ENCODE assay signal across 22 cellular contexts in the genomic region with DNA sequence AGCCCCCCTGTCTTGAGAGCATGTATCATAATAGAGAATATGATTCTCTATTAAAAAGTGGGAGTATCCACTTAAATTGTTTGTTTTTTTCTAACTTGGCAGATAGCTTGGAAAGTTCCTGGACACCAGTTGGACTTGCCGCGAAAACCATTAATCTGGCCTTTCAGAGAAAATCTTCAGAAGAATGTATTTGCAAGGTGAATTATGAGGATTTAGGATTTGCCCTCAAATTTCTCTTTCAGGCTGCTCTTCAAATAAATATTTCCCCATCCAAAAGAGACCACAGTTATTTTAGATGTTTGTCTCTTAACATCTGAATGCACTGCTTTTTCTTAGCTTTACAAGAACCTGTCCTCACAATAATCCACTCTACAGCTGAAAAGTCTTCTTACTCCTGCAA. TPM values are rescaled to one million over a fixed set of nuclear protein-coding genes. Genes with fewer than 3 reads are reported as not detected.
DNase-seq lines count a peak whose midpoint lies in the region; ATAC-seq, FAIRE-seq and TF ChIP-seq lines count a peak whose summit lies in the region.
"Had no signal": no experiment of that assay in that cellular context is flagged by ENCODE, and none has a peak within 500 bp of the region (broad histone marks: within the 10 kb centered on the region; RNA-seq: fewer than 3 reads in every experiment).

No MANE protein-coding gene starts in this region.

- H3K9ac ChIP-seq in astrocyte (ENCODE audit: low read length): no peak overlapping the region
- H3K9ac ChIP-seq: GM23248 had no signal

- no peaks in the 10 kb centered on the region for H3K36me3 ChIP-seq in astrocyte (ENCODE audit: insufficient read depth, low read length)
- H3K36me3 ChIP-seq in uterus: no peaks in the 10 kb centered on the region
- H3K36me3 ChIP-seq: BE2C had no signal

- no peak for ATAC-seq in T-cell (replicated peaks in 1 of 4)
- ATAC-seq in HG03432 (IDR thresholded peaks at IDR 0.05; ENCODE audit: unreplicated experiment): no peak
- no peak for ATAC-seq in GM19463 (IDR thresholded peaks at IDR 0.05; ENCODE audit: unreplicated experiment)
- ATAC-seq: CD8-positive, alpha-beta T cell had no signal

- peaks cover 15% of the 10 kb centered on the region for H3K27me3 Mint-ChIP-seq in astrocyte (ENCODE audit: low read depth, unreplicated experiment)
- H3K27me3 Mint-ChIP-seq in nephron (ENCODE audit: low read depth): peaks cover 9% of the 10 kb centered on the region
- H3K27me3 Mint-ChIP-seq in T-cell: no peaks in the 10 kb centered on the region

- no peak for FAIRE-seq in astrocyte (lab: Jason Lieb, UNC)
- FAIRE-seq: D721Med, G401.6, GM12892, H54 had no signal

- CTCF ChIA-PET in T-cell (lab: Charles Lee): no interaction called here

- TF ChIP-seq CTCF in astrocyte (IDR thresholded peaks at IDR 0.05; ENCODE audit: insufficient read depth, low read depth, low read length) (no peak), nephron (IDR thresholded peaks at IDR 0.05; ENCODE audit: unreplicated experiment in 3 of 3) (no peak), uterus (IDR thresholded peaks at IDR 0.05) (no peak)

- H3K27me3 ChIP-seq in astrocyte (ENCODE audit: insufficient read depth, low read length) (no peaks in the 10 kb centered on the region), uterus (no peaks in the 10 kb centered on the region)
- H3K27me3 ChIP-seq: BE2C had no signal

- intact Hi-C loops in uterus (cut with DNase I; ENCODE audit: low total_unique reads): no loop called here

- H3K9me3 ChIP-seq in astrocyte (ENCODE audit: insufficient read depth, low read depth, low read length): no peaks in the 10 kb centered on the region
- no peaks in the 10 kb centered on the region for H3K9me3 ChIP-seq in uterus
- H3K9me3 ChIP-seq: BE2C had no signal

- no peak overlapping the region for H2AFZ ChIP-seq in astrocyte (ENCODE audit: low read depth, low read length)
- H2AFZ ChIP-seq: GM23248 had no signal

- H4K20me1 ChIP-seq in astrocyte (ENCODE audit: insufficient read depth, low read length): no peaks in the 10 kb centered on the region

- no peak overlapping the region for H3K27ac Mint-ChIP-seq in astrocyte (ENCODE audit: unreplicated experiment)
- H3K27ac Mint-ChIP-seq in nephron: peak overlapping the region; percentile 40 to 87 (median 43)
- H3K27ac Mint-ChIP-seq in T-cell: no peak overlapping the region
- H3K27ac Mint-ChIP-seq: CD8-positive, alpha-beta T cell; IgD-negative memory B cell had no signal

- H3K79me2 ChIP-seq in astrocyte (ENCODE audit: insufficient read depth, low read length): no peaks in the 10 kb centered on the region

- H3K4me3 Mint-ChIP-seq in astrocyte (ENCODE audit: unreplicated experiment) (no peak overlapping the region), nephron (no peak overlapping the region), T-cell (no peak overlapping the region)
- H3K4me3 Mint-ChIP-seq: CD8-positive, alpha-beta T cell had no signal

- H3K27ac ChIP-seq in astrocyte (ENCODE audit: low read depth, low read length) (no peak overlapping the region), uterus (peak overlapping the region; percentile 44 to 78)
- H3K27ac ChIP-seq: C4-2B, GM23248 had no signal

- H3K4me1 ChIP-seq in astrocyte (ENCODE audit: insufficient read depth, low read length): peaks cover 9% of the 10 kb centered on the region
- H3K4me1 ChIP-seq in uterus: no peaks in the 10 kb centered on the region

- H3K4me1 Mint-ChIP-seq in astrocyte (ENCODE audit: low read depth, unreplicated experiment) (peaks cover 6% of the 10 kb centered on the region), nephron (peaks cover 77% of the 10 kb centered on the region), T-cell (no peaks in the 10 kb centered on the region)

- peak; percentile 16 for DNase-seq in GM03348 (ENCODE audit: low spot score)
- peak; percentile 76 for DNase-seq in astrocyte (ENCODE audit: low read depth)
- no peak for DNase-seq in uterus
- no peak for DNase-seq in T-cell
- DNase-seq: CD8-positive, alpha-beta T cell; COR-L47; DMS153; DMS79 treated with DMSO at 0.1 percent for 48 hours; EL had no signal

- TF ChIP-seq POLR2A in uterus (IDR thresholded peaks at IDR 0.05): no peak

- H3K9me3 Mint-ChIP-seq in astrocyte (ENCODE audit: unreplicated experiment): peaks cover 2% of the 10 kb centered on the region
- no peaks in the 10 kb centered on the region for H3K9me3 Mint-ChIP-seq in nephron
- no peaks in the 10 kb centered on the region for H3K9me3 Mint-ChIP-seq in T-cell
- H3K9me3 Mint-ChIP-seq: CD8-positive, alpha-beta T cell; IgD-negative memory B cell had no signal

- POLR2A ChIA-PET in T-cell (lab: Charles Lee): no interaction called here

- H3K36me3 Mint-ChIP-seq in astrocyte (ENCODE audit: low read depth, unreplicated experiment) (no peaks in the 10 kb centered on the region), nephron (ENCODE audit: low read depth) (no peaks in the 10 kb centered on the region), T-cell (no peaks in the 10 kb centered on the region)
- H3K36me3 Mint-ChIP-seq: CD8-positive, alpha-beta T cell; IgD-negative memory B cell had no signal

- H3K4me2 ChIP-seq in astrocyte (ENCODE audit: low read length): no peak overlapping the region

- H3K4me3 ChIP-seq in astrocyte (ENCODE audit: insufficient read depth, low read depth, low read length) (no peak overlapping the region), uterus (no peak overlapping the region)
- H3K4me3 ChIP-seq: GM23248 had no signal

RNA-seq across cellular contexts. Expression of gene MARCHF10, which starts 53.4 kb away (rescaled TPM):
- total RNA-seq in astrocyte (not detected in 2 replicates), uterus (under 1 TPM in 3 of 4 donors, not detected in 1; under 0.01 to 0.41 (median 0.18) TPM), T-cell (under 1 TPM in 3 of 5 donors, not detected in 2; 0.10 to 0.23 (median 0.13) TPM)
- total RNA-seq: A172; CD8-positive, alpha-beta T cell; HT-29 had no signal

Comparison
In these comparisons a context has a peak if more than half of its experiments do, and no peak if none do; other contexts are left out.
1. DNase-seq: peak in GM03348 (single experiment) and astrocyte (single experiment); none in uterus (0 of 2) and T-cell (0 of 34).
2. H3K27ac Mint-ChIP-seq: peak in nephron (3 of 3); none in astrocyte (single experiment) and T-cell (0 of 2).